In genomic region chr20:43839793-43840199, GRCh38 we compare ENCODE assay signal across 15 cellular contexts.
DNase-seq lines count a peak whose midpoint lies in the region; ATAC-seq and TF ChIP-seq lines count a peak whose summit lies in the region.
"Had no signal": no experiment of that assay in that cellular context is flagged by ENCODE, and none has a peak within 500 bp of the region (broad histone marks: within the 10 kb centered on the region; RNA-seq: fewer than 3 reads in every experiment).

No MANE protein-coding gene starts in this region.

- no peak for TF ChIP-seq POLR2A in GM18505 (IDR thresholded peaks at IDR 0.05; ENCODE audit: borderline replicate concordance, extremely low read depth, insufficient read depth, insufficient read length)

- peak; percentile 54 for DNase-seq in GM06990 (ENCODE audit: extremely low read depth, insufficient read length)
- DNase-seq in GM10266 (ENCODE audit: extremely low spot score) = peak; percentile 38
- no peak for DNase-seq in activated naive CD8-positive, alpha-beta T cell treated with anti-CD3 and anti-CD28 coated beads, Interleukin-2, amount 50 U/mL, for 24 hours
- no peak for DNase-seq in 8988T
- no peak for DNase-seq in mucosa of gallbladder (ENCODE audit: low spot score)
- DNase-seq: activated B cell treated with CpG ODN at 0.5 μM for 24 hours, NCI-H1105, NCI-H774, small intestine had no signal

- H3K27me3 Mint-ChIP-seq in activated naive CD8-positive, alpha-beta T cell treated with anti-CD3 and anti-CD28 coated beads, Interleukin-2, amount 50 U/mL, for 24 hours = peaks cover 21% of the 10 kb centered on the region
- H3K27me3 Mint-ChIP-seq: activated B cell treated with CpG ODN at 0.5 μM for 24 hours had no signal

- no peak overlapping the region for H3K27ac Mint-ChIP-seq in activated naive CD8-positive, alpha-beta T cell treated with anti-CD3 and anti-CD28 coated beads, Interleukin-2, amount 50 U/mL, for 24 hours
- H3K27ac Mint-ChIP-seq: activated B cell treated with CpG ODN at 0.5 μM for 24 hours had no signal

- H3K4me3 ChIP-seq in GM06990 (replicated peaks; ENCODE audit: low read depth, low read length) = no peak overlapping the region
- H3K4me3 ChIP-seq: cardiac muscle cell, gastroesophageal sphincter, SJSA1, suprapubic skin had no signal

- ATAC-seq in HG02981 (IDR thresholded peaks at IDR 0.05; ENCODE audit: unreplicated experiment) (peak; percentile 47), GM18505 (IDR thresholded peaks at IDR 0.05; ENCODE audit: unreplicated experiment) (no peak)
- ATAC-seq in activated naive CD8-positive, alpha-beta T cell treated with anti-CD3 and anti-CD28 coated beads, Interleukin-2, amount 50 U/mL, for 24 hours = peak; percentile 57
- ATAC-seq: gastroesophageal sphincter had no signal

- H3K36me3 Mint-ChIP-seq in activated naive CD8-positive, alpha-beta T cell treated with anti-CD3 and anti-CD28 coated beads, Interleukin-2, amount 50 U/mL, for 24 hours (ENCODE audit: low read depth) = no peaks in the 10 kb centered on the region

- no peak overlapping the region for H3K4me3 Mint-ChIP-seq in activated naive CD8-positive, alpha-beta T cell treated with anti-CD3 and anti-CD28 coated beads, Interleukin-2, amount 50 U/mL, for 24 hours
- H3K4me3 Mint-ChIP-seq: activated B cell treated with CpG ODN at 0.5 μM for 24 hours had no signal

- no peaks in the 10 kb centered on the region for H3K27me3 ChIP-seq in GM06990 (replicated peaks; ENCODE audit: control insufficient read depth, insufficient read depth, low read length)
- H3K27me3 ChIP-seq: cardiac muscle cell, gastroesophageal sphincter, SJSA1 had no signal

- H3K9me3 Mint-ChIP-seq in activated naive CD8-positive, alpha-beta T cell treated with anti-CD3 and anti-CD28 coated beads, Interleukin-2, amount 50 U/mL, for 24 hours = no peaks in the 10 kb centered on the region
- H3K9me3 Mint-ChIP-seq: activated B cell treated with CpG ODN at 0.5 μM for 24 hours had no signal

- no peak for TF ChIP-seq CTCF in GM06990 (IDR thresholded peaks at IDR 0.05; ENCODE audit: insufficient read depth, low read length, poor library complexity, severe bottlenecking)
- TF ChIP-seq CTCF in GM10266 (IDR thresholded peaks at IDR 0.05; ENCODE audit: control insufficient read depth, insufficient read depth, low read depth, missing control alignments) = no peak

- peaks cover 36% of the 10 kb centered on the region for H3K4me1 Mint-ChIP-seq in activated naive CD8-positive, alpha-beta T cell treated with anti-CD3 and anti-CD28 coated beads, Interleukin-2, amount 50 U/mL, for 24 hours

- no peaks in the 10 kb centered on the region for H3K36me3 ChIP-seq in GM06990 (ENCODE audit: control insufficient read depth, insufficient read depth, low read length)
- H3K36me3 ChIP-seq: cardiac muscle cell, gastroesophageal sphincter, SJSA1, suprapubic skin had no signal

Comparison
In these comparisons a context has a peak if more than half of its experiments do, and no peak if none do; other contexts are left out.
1. DNase-seq: peak in GM06990 (single experiment) and GM10266 (single experiment); none in activated naive CD8-positive, alpha-beta T cell treated with anti-CD3 and anti-CD28 coated beads, Interleukin-2, amount 50 U/mL, for 24 hours (single experiment), 8988T (single experiment) and mucosa of gallbladder (single experiment).